Comparison of ENCODE assay signal across 16 cellular contexts in the genomic region with DNA sequence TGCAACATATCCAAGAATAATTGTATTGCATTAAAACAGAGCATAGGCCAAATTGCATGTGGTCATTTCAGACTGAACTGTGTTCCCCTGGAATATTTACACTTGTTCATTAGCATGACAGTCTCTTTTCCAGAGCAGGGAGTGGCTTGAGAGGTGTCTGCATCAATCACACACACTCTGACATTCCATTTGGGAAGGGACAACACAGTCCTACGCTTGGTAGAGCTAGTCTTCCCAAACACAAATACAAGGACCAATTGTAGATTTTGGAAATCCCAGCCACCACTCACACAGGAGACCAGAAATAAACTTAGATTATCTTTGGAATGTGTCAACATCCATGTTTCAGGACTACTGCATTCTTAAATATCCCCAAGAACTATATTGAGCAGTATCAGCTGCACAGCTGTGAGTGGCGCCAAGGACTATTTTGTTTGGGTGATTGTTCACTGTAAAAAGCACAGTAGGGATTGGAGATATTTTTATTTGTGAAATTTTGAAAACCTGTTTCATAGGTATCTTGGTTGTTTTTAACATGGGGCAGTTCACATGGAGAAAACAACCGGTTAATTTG.
"Had no signal": no experiment of that assay in that cellular context is flagged by ENCODE, and none has a peak within 500 bp of the region (broad histone marks: within the 10 kb centered on the region; RNA-seq: fewer than 3 reads in every experiment).

No MANE protein-coding gene starts in this region.

- H3K4me1 ChIP-seq: gastroesophageal sphincter, lower lobe of right lung, parathyroid adenoma, prostate gland, spleen, tibial artery, upper lobe of right lung, vagina had no signal

- H3K27me3 ChIP-seq: gastroesophageal sphincter, right lobe of liver, spleen, tibial artery, upper lobe of right lung, vagina had no signal

- H3K9ac ChIP-seq: parathyroid adenoma had no signal

- H3K9me3 ChIP-seq: gastroesophageal sphincter, lower lobe of right lung, prostate gland, right lobe of liver, spleen, tibial artery, upper lobe of right lung, vagina had no signal

- H3K27ac ChIP-seq: gastroesophageal sphincter, lower lobe of right lung, parathyroid adenoma, prostate gland, spleen, tibial artery, upper lobe of right lung, vagina had no signal

- DNase-seq: effector memory CD4-positive, alpha-beta T cell; glutamatergic neuron; hippocampal formation; lower lobe of right lung; naive B cell; right lobe of liver; spleen; stimulated activated CD4-positive, alpha-beta T cell treated with anti-CD3 and anti-CD28 coated beads, Interleukin-15, amount 100 ng/mL, for 24 hours; stimulated activated CD4-positive, alpha-beta T cell treated with anti-CD3 and anti-CD28 coated beads, Interleukin-1b, Interleukin-23, amount 100 ng/mL, for 48 hours; stimulated activated CD4-positive, alpha-beta T cell treated with anti-CD3 and anti-CD28 coated beads, Interleukin-4, amount 100 ng/mL, for 24 hours; tibial artery; upper lobe of right lung had no signal

- H2AFZ ChIP-seq: parathyroid adenoma had no signal

- H3K79me2 ChIP-seq: parathyroid adenoma had no signal

- H3K36me3 ChIP-seq: gastroesophageal sphincter, lower lobe of right lung, prostate gland, right lobe of liver, spleen, tibial artery, upper lobe of right lung, vagina had no signal

- H3K4me3 ChIP-seq: gastroesophageal sphincter, lower lobe of right lung, prostate gland, right lobe of liver, spleen, tibial artery, upper lobe of right lung, vagina had no signal
